9 cellular contexts compared by ENCODE assay signal in genomic region chr9:111975709-111976108, GRCh38.
DNase-seq lines count a peak whose midpoint lies in the region; ATAC-seq and TF ChIP-seq lines count a peak whose summit lies in the region.
"Had no signal": no experiment of that assay in that cellular context is flagged by ENCODE, and none has a peak within 500 bp of the region (broad histone marks: within the 10 kb centered on the region; RNA-seq: fewer than 3 reads in every experiment).

No MANE protein-coding gene starts in this region.

- H3K9me3 ChIP-seq in SK-N-SH (no peaks in the 10 kb centered on the region), left lung (no peaks in the 10 kb centered on the region)
- H3K9me3 ChIP-seq: esophagus muscularis mucosa had no signal

- no peak overlapping the region for H3K4me3 Mint-ChIP-seq in activated T-helper 2 cell treated with anti-CD3 and anti-CD28 coated beads, Interferon-gamma antibody, Interleukin-2, Interleukin-4, amounts not matched to agents 10 μg/mL and 5 μg/mL and 100 μg/mL, durations not matched to agents 14 hours and 24 hours and 36 hours (ENCODE audit: low read depth)

- H3K4me3 ChIP-seq in SK-N-SH (ENCODE audit: low read depth in 2 of 2, low read length in 1 of 2) (no peak overlapping the region), left lung (no peak overlapping the region)
- H3K4me3 ChIP-seq: esophagus muscularis mucosa had no signal

- in situ Hi-C loops in KBM-7 (cut with MboI; ENCODE audit: low pct_unique_long_range_greater_than_20kb, low sequenced_read_pairs) (no loop called here), GM13976 (cut with MboI; ENCODE audit: low sequenced_read_pairs, unreplicated experiment) (no loop called here)

- CTCF ChIA-PET in SK-N-SH (lab: Yijun Ruan, JAX) = interaction anchor here (0.6 kb wide), 1 partner anchor 16 kb away, joined by 3 read pairs; no protein-coding TSS in a partner anchor

- 82% methylated on average over 5 of the region's 5 CpGs for WGBS in SK-N-SH (ENCODE audit: low lambda C conversion rate)

- H3K36me3 ChIP-seq in SK-N-SH (replicated peaks in 1 of 2; ENCODE audit: control insufficient read depth in 1 of 2, insufficient read depth in 2 of 2, low read length in 1 of 2) = no peaks in the 10 kb centered on the region
- no peaks in the 10 kb centered on the region for H3K36me3 ChIP-seq in left lung
- H3K36me3 ChIP-seq: esophagus muscularis mucosa had no signal

- H3K9me3 Mint-ChIP-seq in activated T-helper 2 cell treated with anti-CD3 and anti-CD28 coated beads, Interferon-gamma antibody, Interleukin-2, Interleukin-4, amounts not matched to agents 10 μg/mL and 5 μg/mL and 100 μg/mL, durations not matched to agents 14 hours and 24 hours and 36 hours = no peaks in the 10 kb centered on the region

- POLR2A ChIA-PET in SK-N-SH (lab: Yijun Ruan, JAX) = no interaction called here

- no peak overlapping the region for H3K27ac Mint-ChIP-seq in activated T-helper 2 cell treated with anti-CD3 and anti-CD28 coated beads, Interferon-gamma antibody, Interleukin-2, Interleukin-4, amounts not matched to agents 10 μg/mL and 5 μg/mL and 100 μg/mL, durations not matched to agents 14 hours and 24 hours and 36 hours

- no peaks in the 10 kb centered on the region for H3K4me1 Mint-ChIP-seq in activated T-helper 2 cell treated with anti-CD3 and anti-CD28 coated beads, Interferon-gamma antibody, Interleukin-2, Interleukin-4, amounts not matched to agents 10 μg/mL and 5 μg/mL and 100 μg/mL, durations not matched to agents 14 hours and 24 hours and 36 hours (ENCODE audit: low read depth)

- peaks cover 23% of the 10 kb centered on the region for H3K27me3 Mint-ChIP-seq in activated T-helper 2 cell treated with anti-CD3 and anti-CD28 coated beads, Interferon-gamma antibody, Interleukin-2, Interleukin-4, amounts not matched to agents 10 μg/mL and 5 μg/mL and 100 μg/mL, durations not matched to agents 14 hours and 24 hours and 36 hours (ENCODE audit: low read depth)

- TF ChIP-seq RAD21 in SK-N-SH (IDR thresholded peaks at IDR 0.05; ENCODE audit: low read length) = peak; percentile 51

- H3K9me2 ChIP-seq in SK-N-SH = no peaks in the 10 kb centered on the region

- no peak overlapping the region for H3K27ac ChIP-seq in SK-N-SH (ENCODE audit: low read depth in 2 of 2, low read length in 1 of 2)
- no peak overlapping the region for H3K27ac ChIP-seq in left lung
- H3K27ac ChIP-seq: esophagus muscularis mucosa had no signal

- intact Hi-C loops in left lung (cut with DNase I) = no loop called here
- intact Hi-C loops in activated T-helper 2 cell treated with anti-CD3 and anti-CD28 coated beads, Interferon-gamma antibody, Interleukin-2, Interleukin-4, amounts not matched to agents 10 μg/mL and 5 μg/mL and 100 μg/mL, durations not matched to agents 14 hours and 24 hours and 36 hours (cut with micrococcal nuclease) = no loop called here

- no peaks in the 10 kb centered on the region for H3K36me3 Mint-ChIP-seq in activated T-helper 2 cell treated with anti-CD3 and anti-CD28 coated beads, Interferon-gamma antibody, Interleukin-2, Interleukin-4, amounts not matched to agents 10 μg/mL and 5 μg/mL and 100 μg/mL, durations not matched to agents 14 hours and 24 hours and 36 hours (ENCODE audit: low read depth)

- TF ChIP-seq CTCF in SK-N-SH (IDR thresholded peaks at IDR 0.05) (no peak; the same call in 1 of the 2 replicates), left lung (IDR thresholded peaks at IDR 0.05) (no peak), GM13976 (IDR thresholded peaks at IDR 0.05; ENCODE audit: borderline replicate concordance, control extremely low read depth, extremely low read depth, insufficient read depth, missing control alignments) (no peak)

- H3K4me1 ChIP-seq in SK-N-SH (ENCODE audit: control insufficient read depth in 1 of 2, insufficient read depth in 2 of 2, low read depth in 1 of 2, low read length in 1 of 2) = peaks cover 3 to 6% of the 10 kb centered on the region in 2 experiments; a peak in 2 of 4 replicates
- H3K4me1 ChIP-seq in left lung = peaks cover 0 to 4% of the 10 kb centered on the region in 2 donors

- no peak overlapping the region for H2AFZ ChIP-seq in SK-N-SH (ENCODE audit: low read depth)

- H3K27me3 ChIP-seq in SK-N-SH (ENCODE audit: insufficient read depth) = no peaks in the 10 kb centered on the region
- no peaks in the 10 kb centered on the region for H3K27me3 ChIP-seq in left lung
- H3K27me3 ChIP-seq: esophagus muscularis mucosa had no signal

- H3F3A ChIP-seq in SK-N-SH (replicated peaks; ENCODE audit: insufficient read depth) = no peaks in the 10 kb centered on the region

- no peak for TF ChIP-seq EP300 in SK-N-SH (IDR thresholded peaks at IDR 0.05; ENCODE audit: borderline replicate concordance in 1 of 2, low read depth in 1 of 2, low read length in 1 of 2)

- no peak overlapping the region for H3K4me2 ChIP-seq in SK-N-SH

- DNase-seq in GF-D8 (lab: John Stamatoyannopoulos, UW) = peak; percentile 5
- DNase-seq in KBM-7 = peak; percentile 29
- no peak for DNase-seq in SK-N-SH
- DNase-seq in left lung = peak; percentile 59 to 84
- DNase-seq in NOMO-1 treated with dmso at 0.1 percent for 144 hours (lab: John Stamatoyannopoulos, UW; ENCODE audit: unreplicated experiment) = no peak
- DNase-seq in globus pallidus (ENCODE audit: low spot score) = no peak
- no peak for DNase-seq in activated T-helper 2 cell treated with anti-CD3 and anti-CD28 coated beads, Interferon-gamma antibody, Interleukin-2, Interleukin-4, amounts not matched to agents 10 μg/mL and 5 μg/mL and 100 μg/mL, durations not matched to agents 14 hours and 24 hours and 36 hours (ENCODE audit: low spot score)
- no peak for DNase-seq in GM13976 (ENCODE audit: low spot score)

- peak; percentile 95 for ATAC-seq in left lung

- no peaks in the 10 kb centered on the region for H3K79me2 ChIP-seq in SK-N-SH (ENCODE audit: insufficient read depth)

- H3K9ac ChIP-seq in SK-N-SH = no peak overlapping the region

- H4K20me1 ChIP-seq in SK-N-SH (ENCODE audit: insufficient read depth) = no peaks in the 10 kb centered on the region

TF ChIP-seq in SK-N-SH, 30 proteins besides CTCF, POLR2A, EP300 and RAD21:
- TF ChIP-seq SMC3 (IDR thresholded peaks at IDR 0.05; ENCODE audit: low read depth, low read length) (peak; percentile 36; the same call in 1 of the 2 replicates), POLR2AphosphoS5 (IDR thresholded peaks at IDR 0.05; ENCODE audit: low read depth, low read length) (no peak)

Comparison
In these comparisons a context has a peak if more than half of its experiments do, and no peak if none do; other contexts are left out.
1. DNase-seq: peak in GF-D8 (single experiment), KBM-7 (single experiment) and left lung (2 of 2); none in SK-N-SH (single experiment), NOMO-1 treated with dmso at 0.1 percent for 144 hours (single experiment), globus pallidus (single experiment), activated T-helper 2 cell treated with anti-CD3 and anti-CD28 coated beads, Interferon-gamma antibody, Interleukin-2, Interleukin-4, amounts not matched to agents 10 μg/mL and 5 μg/mL and 100 μg/mL, durations not matched to agents 14 hours and 24 hours and 36 hours (single experiment) and GM13976 (single experiment).